In genomic region chr9:100375677-100376076, GRCh38 we compare ENCODE assay signal across 18 cellular contexts.
"Had no signal": no experiment of that assay in that cellular context is flagged by ENCODE, and none has a peak within 500 bp of the region (broad histone marks: within the 10 kb centered on the region; RNA-seq: fewer than 3 reads in every experiment).

No MANE protein-coding gene starts in this region.

- H3K27ac ChIP-seq: cardiac muscle cell, esophagus muscularis mucosa, right atrium auricular region, skin epidermis, transverse colon had no signal

- DNase-seq: activated CD4-positive, alpha-beta T cell treated with anti-CD3 and anti-CD28 coated beads, Interleukin-2, amount 50 U/mL, for 4 hours; activated CD4-positive, CD25-positive, alpha-beta regulatory T cell treated with anti-CD3 and anti-CD28 coated beads, Interleukin-2, amount 50 U/mL, for 72 hours; activated naive CD4-positive, alpha-beta T cell treated with anti-CD3 and anti-CD28 coated beads for 36 hours; activated T-cell treated with anti-CD3 and anti-CD28 coated beads for 4 hours; hypothalamus; kidney glomerular epithelial cell; occipital lobe; stimulated activated CD4-positive, alpha-beta T cell treated with anti-CD3 and anti-CD28 coated beads, Interleukin-4, amount 100 ng/mL, for 4 hours; stimulated activated CD8-positive, alpha-beta memory T cell treated with anti-CD3 and anti-CD28 coated beads, Interleukin-4, amount 100 ng/mL, for 48 hours; stimulated activated naive CD4-positive, alpha-beta T cell treated with Interleukin-2 at 50 U/mL for 16 hours; transverse colon had no signal

- H3K36me3 ChIP-seq: cardiac muscle cell, esophagus muscularis mucosa, right atrium auricular region, transverse colon had no signal

- H3K4me3 ChIP-seq: cardiac muscle cell, esophagus muscularis mucosa, right atrium auricular region, skin epidermis, transverse colon had no signal

- H3K9me3 Mint-ChIP-seq: activated naive CD4-positive, alpha-beta T cell treated with anti-CD3 and anti-CD28 coated beads for 36 hours; activated T-helper 17 cell treated with anti-CD3 and anti-CD28 coated beads, Interleukin-2, amount 50 U/mL, for 72 hours; natural killer cell treated with Interleukin-12 subunit alpha and Interleukin-12 subunit beta and Interleukin-15 and Interleukin-18, amount 100 ng/mL, for 72 hours had no signal

- H3K36me3 Mint-ChIP-seq: natural killer cell treated with Interleukin-12 subunit alpha and Interleukin-12 subunit beta and Interleukin-15 and Interleukin-18, amount 100 ng/mL, for 72 hours had no signal

- H3K4me1 ChIP-seq: esophagus muscularis mucosa, right atrium auricular region, transverse colon had no signal

- H3K4me3 Mint-ChIP-seq: activated naive CD4-positive, alpha-beta T cell treated with anti-CD3 and anti-CD28 coated beads for 36 hours; activated T-helper 17 cell treated with anti-CD3 and anti-CD28 coated beads, Interleukin-2, amount 50 U/mL, for 72 hours; natural killer cell treated with Interleukin-12 subunit alpha and Interleukin-12 subunit beta and Interleukin-15 and Interleukin-18, amount 100 ng/mL, for 72 hours had no signal

- H3K4me1 Mint-ChIP-seq: activated T-helper 17 cell treated with anti-CD3 and anti-CD28 coated beads, Interleukin-2, amount 50 U/mL, for 72 hours had no signal

- H3K9me3 ChIP-seq: esophagus muscularis mucosa, transverse colon had no signal

- H3K27ac Mint-ChIP-seq: activated naive CD4-positive, alpha-beta T cell treated with anti-CD3 and anti-CD28 coated beads for 36 hours; activated T-helper 17 cell treated with anti-CD3 and anti-CD28 coated beads, Interleukin-2, amount 50 U/mL, for 72 hours; natural killer cell treated with Interleukin-12 subunit alpha and Interleukin-12 subunit beta and Interleukin-15 and Interleukin-18, amount 100 ng/mL, for 72 hours; progenitor cell of endocrine pancreas had no signal

- H3K27me3 Mint-ChIP-seq: activated T-helper 17 cell treated with anti-CD3 and anti-CD28 coated beads, Interleukin-2, amount 50 U/mL, for 72 hours; progenitor cell of endocrine pancreas had no signal

- H3K27me3 ChIP-seq: cardiac muscle cell, esophagus muscularis mucosa, right atrium auricular region, transverse colon had no signal
